In the genomic region with DNA sequence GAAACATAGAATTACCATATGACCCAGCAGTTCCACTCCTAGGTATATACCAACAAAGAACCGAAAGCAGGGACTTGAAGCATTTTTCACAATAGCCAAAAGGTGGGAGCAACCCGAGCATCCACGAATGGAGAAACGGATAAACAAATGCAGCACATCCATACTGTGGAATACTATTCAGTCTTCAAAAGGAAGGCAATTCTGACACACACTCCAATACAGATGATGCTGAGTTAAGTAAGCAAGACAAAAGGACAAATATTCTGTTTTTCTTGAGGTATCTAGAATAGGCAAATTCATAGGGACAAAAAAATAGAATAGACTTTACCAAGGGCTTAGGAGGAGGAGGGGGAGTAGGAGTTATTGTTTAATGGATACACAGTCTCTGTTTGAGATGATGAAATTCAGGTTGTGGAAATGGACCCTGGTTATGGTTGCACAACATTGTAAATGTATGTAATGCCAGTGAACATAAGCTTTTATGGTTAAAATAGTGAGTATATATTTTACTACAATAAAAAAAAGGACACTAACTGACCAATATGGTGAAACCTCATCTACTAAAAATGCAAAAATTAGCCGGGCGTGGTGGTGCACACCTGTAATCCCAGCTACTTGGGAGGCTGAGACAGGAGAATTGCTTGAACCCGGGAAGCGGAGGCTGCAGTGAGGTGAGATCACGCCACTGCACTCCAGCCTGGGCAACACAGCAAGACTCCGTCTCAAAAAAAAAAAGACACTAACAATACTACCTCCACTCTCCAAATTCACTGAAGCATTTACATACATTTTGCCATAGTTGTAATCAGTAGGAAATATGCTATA, we compare ENCODE assay signal across 1 cellular context.
TF ChIP-seq lines count a peak whose summit lies in the region.

No MANE protein-coding gene starts in this region.

TF ChIP-seq in HepG2, 621 proteins besides CTCF, POLR2A, EP300 and RAD21 (continued from another document and continues in another):
- TF ChIP-seq, protein P1, sequence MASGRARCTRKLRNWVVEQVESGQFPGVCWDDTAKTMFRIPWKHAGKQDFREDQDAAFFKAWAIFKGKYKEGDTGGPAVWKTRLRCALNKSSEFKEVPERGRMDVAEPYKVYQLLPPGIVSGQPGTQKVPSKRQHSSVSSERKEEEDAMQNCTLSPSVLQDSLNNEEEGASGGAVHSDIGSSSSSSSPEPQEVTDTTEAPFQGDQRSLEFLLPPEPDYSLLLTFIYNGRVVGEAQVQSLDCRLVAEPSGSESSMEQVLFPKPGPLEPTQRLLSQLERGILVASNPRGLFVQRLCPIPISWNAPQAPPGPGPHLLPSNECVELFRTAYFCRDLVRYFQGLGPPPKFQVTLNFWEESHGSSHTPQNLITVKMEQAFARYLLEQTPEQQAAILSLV (CRISPR knock-in tag; IDR thresholded peaks at IDR 0.05; ENCODE audit: borderline replicate concordance) = no peak
- TF ChIP-seq, protein P2, sequence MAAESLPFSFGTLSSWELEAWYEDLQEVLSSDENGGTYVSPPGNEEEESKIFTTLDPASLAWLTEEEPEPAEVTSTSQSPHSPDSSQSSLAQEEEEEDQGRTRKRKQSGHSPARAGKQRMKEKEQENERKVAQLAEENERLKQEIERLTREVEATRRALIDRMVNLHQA (CRISPR knock-in tag; IDR thresholded peaks at IDR 0.05) = no peak
- TF ChIP-seq SRSF4 (IDR thresholded peaks at IDR 0.05; ENCODE audit: low read depth, low read length, poor library complexity, severe bottlenecking) = no peak
- TF ChIP-seq, protein P3, sequence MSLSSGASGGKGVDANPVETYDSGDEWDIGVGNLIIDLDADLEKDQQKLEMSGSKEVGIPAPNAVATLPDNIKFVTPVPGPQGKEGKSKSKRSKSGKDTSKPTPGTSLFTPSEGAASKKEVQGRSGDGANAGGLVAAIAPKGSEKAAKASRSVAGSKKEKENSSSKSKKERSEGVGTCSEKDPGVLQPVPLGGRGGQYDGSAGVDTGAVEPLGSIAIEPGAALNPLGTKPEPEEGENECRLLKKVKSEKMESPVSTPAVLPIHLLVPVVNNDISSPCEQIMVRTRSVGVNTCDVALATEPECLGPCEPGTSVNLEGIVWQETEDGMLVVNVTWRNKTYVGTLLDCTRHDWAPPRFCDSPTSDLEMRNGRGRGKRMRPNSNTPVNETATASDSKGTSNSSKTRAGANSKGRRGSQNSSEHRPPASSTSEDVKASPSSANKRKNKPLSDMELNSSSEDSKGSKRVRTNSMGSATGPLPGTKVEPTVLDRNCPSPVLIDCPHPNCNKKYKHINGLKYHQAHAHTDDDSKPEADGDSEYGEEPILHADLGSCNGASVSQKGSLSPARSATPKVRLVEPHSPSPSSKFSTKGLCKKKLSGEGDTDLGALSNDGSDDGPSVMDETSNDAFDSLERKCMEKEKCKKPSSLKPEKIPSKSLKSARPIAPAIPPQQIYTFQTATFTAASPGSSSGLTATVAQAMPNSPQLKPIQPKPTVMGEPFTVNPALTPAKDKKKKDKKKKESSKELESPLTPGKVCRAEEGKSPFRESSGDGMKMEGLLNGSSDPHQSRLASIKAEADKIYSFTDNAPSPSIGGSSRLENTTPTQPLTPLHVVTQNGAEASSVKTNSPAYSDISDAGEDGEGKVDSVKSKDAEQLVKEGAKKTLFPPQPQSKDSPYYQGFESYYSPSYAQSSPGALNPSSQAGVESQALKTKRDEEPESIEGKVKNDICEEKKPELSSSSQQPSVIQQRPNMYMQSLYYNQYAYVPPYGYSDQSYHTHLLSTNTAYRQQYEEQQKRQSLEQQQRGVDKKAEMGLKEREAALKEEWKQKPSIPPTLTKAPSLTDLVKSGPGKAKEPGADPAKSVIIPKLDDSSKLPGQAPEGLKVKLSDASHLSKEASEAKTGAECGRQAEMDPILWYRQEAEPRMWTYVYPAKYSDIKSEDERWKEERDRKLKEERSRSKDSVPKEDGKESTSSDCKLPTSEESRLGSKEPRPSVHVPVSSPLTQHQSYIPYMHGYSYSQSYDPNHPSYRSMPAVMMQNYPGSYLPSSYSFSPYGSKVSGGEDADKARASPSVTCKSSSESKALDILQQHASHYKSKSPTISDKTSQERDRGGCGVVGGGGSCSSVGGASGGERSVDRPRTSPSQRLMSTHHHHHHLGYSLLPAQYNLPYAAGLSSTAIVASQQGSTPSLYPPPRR (CRISPR knock-in tag; IDR thresholded peaks at IDR 0.05; ENCODE audit: borderline replicate concordance) = no peak
- no peak for TF ChIP-seq TSC22D2 (CRISPR knock-in tag; IDR thresholded peaks at IDR 0.05; ENCODE audit: borderline replicate concordance)
- peak; percentile 77 for TF ChIP-seq FOXA3 (CRISPR knock-in tag; IDR thresholded peaks at IDR 0.05)
- TF ChIP-seq, protein P4, sequence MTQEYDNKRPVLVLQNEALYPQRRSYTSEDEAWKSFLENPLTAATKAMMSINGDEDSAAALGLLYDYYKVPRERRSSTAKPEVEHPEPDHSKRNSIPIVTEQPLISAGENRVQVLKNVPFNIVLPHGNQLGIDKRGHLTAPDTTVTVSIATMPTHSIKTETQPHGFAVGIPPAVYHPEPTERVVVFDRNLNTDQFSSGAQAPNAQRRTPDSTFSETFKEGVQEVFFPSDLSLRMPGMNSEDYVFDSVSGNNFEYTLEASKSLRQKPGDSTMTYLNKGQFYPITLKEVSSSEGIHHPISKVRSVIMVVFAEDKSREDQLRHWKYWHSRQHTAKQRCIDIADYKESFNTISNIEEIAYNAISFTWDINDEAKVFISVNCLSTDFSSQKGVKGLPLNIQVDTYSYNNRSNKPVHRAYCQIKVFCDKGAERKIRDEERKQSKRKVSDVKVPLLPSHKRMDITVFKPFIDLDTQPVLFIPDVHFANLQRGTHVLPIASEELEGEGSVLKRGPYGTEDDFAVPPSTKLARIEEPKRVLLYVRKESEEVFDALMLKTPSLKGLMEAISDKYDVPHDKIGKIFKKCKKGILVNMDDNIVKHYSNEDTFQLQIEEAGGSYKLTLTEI (CRISPR knock-in tag; conservative IDR thresholded peaks at IDR 0.05) = no peak
- TF ChIP-seq ZC3H4 (CRISPR knock-in tag; IDR thresholded peaks at IDR 0.05; ENCODE audit: borderline replicate concordance) = no peak
- TF ChIP-seq ZNF335 (CRISPR knock-in tag; IDR thresholded peaks at IDR 0.05) = no peak
- no peak for TF ChIP-seq ZNF124 (CRISPR knock-in tag; IDR thresholded peaks at IDR 0.05)
- TF ChIP-seq DPF2 (CRISPR knock-in tag; IDR thresholded peaks at IDR 0.05; ENCODE audit: borderline replicate concordance, low read depth) = peak; percentile 54; the same call in 1 of the 2 replicates
- TF ChIP-seq SMC3 (IDR thresholded peaks at IDR 0.05; ENCODE audit: low read length) = no peak; the same call in 1 of the 2 replicates
- peak; percentile 35; the same call in 1 of the 2 replicates for TF ChIP-seq HDAC1 (CRISPR knock-in tag; IDR thresholded peaks at IDR 0.05)
- TF ChIP-seq JUND (CRISPR knock-in tag; IDR thresholded peaks at IDR 0.05) = no peak
- TF ChIP-seq, protein P5, sequence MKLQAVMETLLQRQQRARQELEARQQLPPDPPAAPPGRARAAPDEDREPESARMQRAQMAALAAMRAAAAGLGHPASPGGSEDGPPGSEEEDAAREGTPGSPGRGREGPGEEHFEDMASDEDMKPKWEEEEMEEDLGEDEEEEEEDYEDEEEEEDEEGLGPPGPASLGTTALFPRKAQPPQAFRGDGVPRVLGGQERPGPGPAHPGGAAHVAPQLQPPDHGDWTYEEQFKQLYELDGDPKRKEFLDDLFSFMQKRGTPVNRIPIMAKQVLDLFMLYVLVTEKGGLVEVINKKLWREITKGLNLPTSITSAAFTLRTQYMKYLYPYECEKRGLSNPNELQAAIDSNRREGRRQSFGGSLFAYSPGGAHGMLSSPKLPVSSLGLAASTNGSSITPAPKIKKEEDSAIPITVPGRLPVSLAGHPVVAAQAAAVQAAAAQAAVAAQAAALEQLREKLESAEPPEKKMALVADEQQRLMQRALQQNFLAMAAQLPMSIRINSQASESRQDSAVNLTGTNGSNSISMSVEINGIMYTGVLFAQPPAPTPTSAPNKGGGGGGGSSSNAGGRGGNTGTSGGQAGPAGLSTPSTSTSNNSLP (IDR thresholded peaks at IDR 0.05; ENCODE audit: low read depth, low read length) = peak; percentile 61; the same call in 1 of the 2 replicates
- TF ChIP-seq ATF7 (IDR thresholded peaks at IDR 0.05) = no peak
- TF ChIP-seq ATF7 (CRISPR knock-in tag; IDR thresholded peaks at IDR 0.05) = no peak
- TF ChIP-seq, protein P6, sequence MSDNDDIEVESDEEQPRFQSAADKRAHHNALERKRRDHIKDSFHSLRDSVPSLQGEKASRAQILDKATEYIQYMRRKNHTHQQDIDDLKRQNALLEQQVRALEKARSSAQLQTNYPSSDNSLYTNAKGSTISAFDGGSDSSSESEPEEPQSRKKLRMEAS (IDR thresholded peaks at IDR 0.05) = no peak
- no peak for TF ChIP-seq KAT2B (IDR thresholded peaks at IDR 0.05; ENCODE audit: borderline replicate concordance, low read depth, low read length)
- peak; percentile 25; the same call in 1 of the 2 replicates for TF ChIP-seq SAP130 (CRISPR knock-in tag; IDR thresholded peaks at IDR 0.05; ENCODE audit: low read depth)
- TF ChIP-seq SOX5 (CRISPR knock-in tag; IDR thresholded peaks at IDR 0.05; ENCODE audit: borderline replicate concordance) = peak; percentile 73; the same call in 1 of the 2 replicates
- TF ChIP-seq HNRNPK (IDR thresholded peaks at IDR 0.05; ENCODE audit: low read depth, low read length, poor library complexity, severe bottlenecking) = no peak
- no peak for TF ChIP-seq ZKSCAN1 (IDR thresholded peaks at IDR 0.05; ENCODE audit: low read length)
- TF ChIP-seq U2AF2 (IDR thresholded peaks at IDR 0.05; ENCODE audit: low read depth, low read length) = no peak
- TF ChIP-seq, protein P7, sequence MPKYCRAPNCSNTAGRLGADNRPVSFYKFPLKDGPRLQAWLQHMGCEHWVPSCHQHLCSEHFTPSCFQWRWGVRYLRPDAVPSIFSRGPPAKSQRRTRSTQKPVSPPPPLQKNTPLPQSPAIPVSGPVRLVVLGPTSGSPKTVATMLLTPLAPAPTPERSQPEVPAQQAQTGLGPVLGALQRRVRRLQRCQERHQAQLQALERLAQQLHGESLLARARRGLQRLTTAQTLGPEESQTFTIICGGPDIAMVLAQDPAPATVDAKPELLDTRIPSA (CRISPR knock-in tag; IDR thresholded peaks at IDR 0.05; ENCODE audit: borderline replicate concordance) = no peak
- TF ChIP-seq, protein P8, sequence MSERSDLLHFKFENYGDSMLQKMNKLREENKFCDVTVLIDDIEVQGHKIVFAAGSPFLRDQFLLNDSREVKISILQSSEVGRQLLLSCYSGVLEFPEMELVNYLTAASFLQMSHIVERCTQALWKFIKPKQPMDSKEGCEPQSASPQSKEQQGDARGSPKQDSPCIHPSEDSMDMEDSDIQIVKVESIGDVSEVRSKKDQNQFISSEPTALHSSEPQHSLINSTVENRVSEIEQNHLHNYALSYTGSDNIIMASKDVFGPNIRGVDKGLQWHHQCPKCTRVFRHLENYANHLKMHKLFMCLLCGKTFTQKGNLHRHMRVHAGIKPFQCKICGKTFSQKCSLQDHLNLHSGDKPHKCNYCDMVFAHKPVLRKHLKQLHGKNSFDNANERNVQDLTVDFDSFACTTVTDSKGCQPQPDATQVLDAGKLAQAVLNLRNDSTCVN (CRISPR knock-in tag; IDR thresholded peaks at IDR 0.05; ENCODE audit: borderline replicate concordance) = no peak
- no peak for TF ChIP-seq JARID2 (CRISPR knock-in tag; IDR thresholded peaks at IDR 0.05; ENCODE audit: insufficient replicate concordance)
- no peak for TF ChIP-seq RBAK (CRISPR knock-in tag; IDR thresholded peaks at IDR 0.05)
- TF ChIP-seq, protein P9, sequence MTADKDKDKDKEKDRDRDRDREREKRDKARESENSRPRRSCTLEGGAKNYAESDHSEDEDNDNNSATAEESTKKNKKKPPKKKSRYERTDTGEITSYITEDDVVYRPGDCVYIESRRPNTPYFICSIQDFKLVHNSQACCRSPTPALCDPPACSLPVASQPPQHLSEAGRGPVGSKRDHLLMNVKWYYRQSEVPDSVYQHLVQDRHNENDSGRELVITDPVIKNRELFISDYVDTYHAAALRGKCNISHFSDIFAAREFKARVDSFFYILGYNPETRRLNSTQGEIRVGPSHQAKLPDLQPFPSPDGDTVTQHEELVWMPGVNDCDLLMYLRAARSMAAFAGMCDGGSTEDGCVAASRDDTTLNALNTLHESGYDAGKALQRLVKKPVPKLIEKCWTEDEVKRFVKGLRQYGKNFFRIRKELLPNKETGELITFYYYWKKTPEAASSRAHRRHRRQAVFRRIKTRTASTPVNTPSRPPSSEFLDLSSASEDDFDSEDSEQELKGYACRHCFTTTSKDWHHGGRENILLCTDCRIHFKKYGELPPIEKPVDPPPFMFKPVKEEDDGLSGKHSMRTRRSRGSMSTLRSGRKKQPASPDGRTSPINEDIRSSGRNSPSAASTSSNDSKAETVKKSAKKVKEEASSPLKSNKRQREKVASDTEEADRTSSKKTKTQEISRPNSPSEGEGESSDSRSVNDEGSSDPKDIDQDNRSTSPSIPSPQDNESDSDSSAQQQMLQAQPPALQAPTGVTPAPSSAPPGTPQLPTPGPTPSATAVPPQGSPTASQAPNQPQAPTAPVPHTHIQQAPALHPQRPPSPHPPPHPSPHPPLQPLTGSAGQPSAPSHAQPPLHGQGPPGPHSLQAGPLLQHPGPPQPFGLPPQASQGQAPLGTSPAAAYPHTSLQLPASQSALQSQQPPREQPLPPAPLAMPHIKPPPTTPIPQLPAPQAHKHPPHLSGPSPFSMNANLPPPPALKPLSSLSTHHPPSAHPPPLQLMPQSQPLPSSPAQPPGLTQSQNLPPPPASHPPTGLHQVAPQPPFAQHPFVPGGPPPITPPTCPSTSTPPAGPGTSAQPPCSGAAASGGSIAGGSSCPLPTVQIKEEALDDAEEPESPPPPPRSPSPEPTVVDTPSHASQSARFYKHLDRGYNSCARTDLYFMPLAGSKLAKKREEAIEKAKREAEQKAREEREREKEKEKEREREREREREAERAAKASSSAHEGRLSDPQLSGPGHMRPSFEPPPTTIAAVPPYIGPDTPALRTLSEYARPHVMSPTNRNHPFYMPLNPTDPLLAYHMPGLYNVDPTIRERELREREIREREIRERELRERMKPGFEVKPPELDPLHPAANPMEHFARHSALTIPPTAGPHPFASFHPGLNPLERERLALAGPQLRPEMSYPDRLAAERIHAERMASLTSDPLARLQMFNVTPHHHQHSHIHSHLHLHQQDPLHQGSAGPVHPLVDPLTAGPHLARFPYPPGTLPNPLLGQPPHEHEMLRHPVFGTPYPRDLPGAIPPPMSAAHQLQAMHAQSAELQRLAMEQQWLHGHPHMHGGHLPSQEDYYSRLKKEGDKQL (CRISPR knock-in tag; IDR thresholded peaks at IDR 0.05; ENCODE audit: low read depth) = no peak
- TF ChIP-seq ZNF331 (CRISPR knock-in tag; IDR thresholded peaks at IDR 0.05) = peak; percentile 38; the same call in 1 of the 2 replicates
- no peak for TF ChIP-seq MYNN (CRISPR knock-in tag; IDR thresholded peaks at IDR 0.05; ENCODE audit: low read depth)
- no peak for TF ChIP-seq KDM5B (CRISPR knock-in tag; IDR thresholded peaks at IDR 0.05; ENCODE audit: borderline replicate concordance)
- TF ChIP-seq, protein P10, sequence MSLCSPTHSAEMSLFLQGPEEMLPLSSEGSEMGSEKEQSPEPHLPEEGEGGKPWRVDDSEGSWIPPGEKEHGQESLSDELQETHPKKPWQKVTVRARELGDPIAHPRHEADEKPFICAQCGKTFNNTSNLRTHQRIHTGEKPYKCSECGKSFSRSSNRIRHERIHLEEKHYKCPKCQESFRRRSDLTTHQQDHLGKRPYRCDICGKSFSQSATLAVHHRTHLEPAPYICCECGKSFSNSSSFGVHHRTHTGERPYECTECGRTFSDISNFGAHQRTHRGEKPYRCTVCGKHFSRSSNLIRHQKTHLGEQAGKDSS (CRISPR knock-in tag; IDR thresholded peaks at IDR 0.05; ENCODE audit: borderline replicate concordance, low read depth) = no peak
- TF ChIP-seq ZBTB7B (CRISPR knock-in tag; IDR thresholded peaks at IDR 0.05) = no peak
- no peak for TF ChIP-seq EHMT2 (IDR thresholded peaks at IDR 0.05; ENCODE audit: borderline replicate concordance, low read depth, low read length)
- TF ChIP-seq TBX3 (IDR thresholded peaks at IDR 0.05; ENCODE audit: borderline replicate concordance) = no peak
